Comparison of ENCODE assay signal across 31 cellular contexts in the genomic region with DNA sequence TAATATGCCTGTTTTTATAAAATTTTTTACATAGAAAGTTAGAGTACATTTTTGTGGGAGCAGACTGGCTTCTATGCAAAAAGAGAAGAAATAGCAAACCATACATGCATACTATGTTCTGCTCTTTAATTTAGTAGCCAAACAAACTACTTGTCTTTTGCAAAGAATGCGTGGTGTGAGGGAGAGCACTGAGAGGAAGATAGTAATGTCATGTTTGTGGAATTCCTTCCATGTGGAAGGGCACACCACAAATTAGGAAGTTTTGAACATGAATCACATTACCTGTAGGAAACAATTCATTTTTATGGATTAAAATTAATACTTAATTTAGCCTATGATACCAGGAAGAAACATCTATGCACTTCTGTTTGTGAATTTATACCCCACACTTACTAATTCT.
"Had no signal": no experiment of that assay in that cellular context is flagged by ENCODE, and none has a peak within 500 bp of the region (broad histone marks: within the 10 kb centered on the region; RNA-seq: fewer than 3 reads in every experiment).

No MANE protein-coding gene starts in this region.

- H3K27me3 ChIP-seq: colonic mucosa, gastroesophageal sphincter, heart right ventricle, neutrophil, pancreas, right lobe of liver, suprapubic skin, transverse colon, upper lobe of right lung, vagina had no signal

- H3K4me2 ChIP-seq: smooth muscle cell had no signal

- H3K4me3 ChIP-seq: colonic mucosa, gastroesophageal sphincter, heart right ventricle, lung, mucosa of descending colon, pancreas, right lobe of liver, smooth muscle cell, suprapubic skin, transverse colon, upper lobe of right lung, vagina had no signal

- H3K27ac ChIP-seq: colonic mucosa, epithelial cell of prostate, gastroesophageal sphincter, heart right ventricle, neutrophil, pancreas, right lobe of liver, suprapubic skin, transverse colon, upper lobe of right lung, vagina had no signal

- H3K36me3 ChIP-seq: colonic mucosa, gastroesophageal sphincter, heart right ventricle, neutrophil, pancreas, right lobe of liver, suprapubic skin, transverse colon, upper lobe of right lung, vagina had no signal

- H3K9me3 ChIP-seq: colonic mucosa, gastroesophageal sphincter, heart right ventricle, mucosa of descending colon, neutrophil, pancreas, right lobe of liver, suprapubic skin, transverse colon, upper lobe of right lung, vagina had no signal

- ATAC-seq: esophagus mucosa; gastroesophageal sphincter; heart right ventricle; left lobe of liver; mucosa of descending colon; natural killer cell treated with Interleukin-12 subunit alpha and Interleukin-12 subunit beta and Interleukin-15 and Interleukin-18, amount 100 ng/mL, for 72 hours; pancreas; right lobe of liver; stimulated activated naive CD8-positive, alpha-beta T cell treated with anti-CD3 and anti-CD28 coated beads, Interleukin-15, amount 100 ng/mL, for 72 hours; upper lobe of right lung had no signal

- DNase-seq: colonic mucosa; effector CD8-positive, alpha-beta T cell; endodermal cell; foreskin fibroblast; glutamatergic neuron; heart right ventricle; hippocampal formation; islet precursor cell; mucosa of descending colon; naive B cell; pancreas; retina; right lobe of liver; stimulated activated CD4-positive, alpha-beta T cell treated with anti-CD3 and anti-CD28 coated beads, Interleukin-12 subunit alpha, Interleukin-12 subunit beta, amount 100 ng/mL, for 4 hours; stimulated activated CD4-positive, alpha-beta T cell treated with anti-CD3 and anti-CD28 coated beads, Interleukin-1b, Interleukin-23, amount 100 ng/mL, for 48 hours; stimulated activated CD4-positive, alpha-beta T cell treated with anti-CD3 and anti-CD28 coated beads, Interleukin-4, amount 100 ng/mL, for 1 hour; stimulated activated CD8-positive, alpha-beta memory T cell treated with anti-CD3 and anti-CD28 coated beads, Interleukin-4, amount 100 ng/mL, for 48 hours; stimulated activated naive CD4-positive, alpha-beta T cell; stimulated activated naive CD8-positive, alpha-beta T cell treated with anti-CD3 and anti-CD28 coated beads, Interleukin-15, amount 100 ng/mL, for 72 hours; transverse colon; upper lobe of right lung had no signal

- H3K4me1 ChIP-seq: colonic mucosa, gastroesophageal sphincter, heart right ventricle, pancreas, right lobe of liver, suprapubic skin, transverse colon, upper lobe of right lung, vagina had no signal
